ENCODE assay signal across 8 cellular contexts in the genomic region with DNA sequence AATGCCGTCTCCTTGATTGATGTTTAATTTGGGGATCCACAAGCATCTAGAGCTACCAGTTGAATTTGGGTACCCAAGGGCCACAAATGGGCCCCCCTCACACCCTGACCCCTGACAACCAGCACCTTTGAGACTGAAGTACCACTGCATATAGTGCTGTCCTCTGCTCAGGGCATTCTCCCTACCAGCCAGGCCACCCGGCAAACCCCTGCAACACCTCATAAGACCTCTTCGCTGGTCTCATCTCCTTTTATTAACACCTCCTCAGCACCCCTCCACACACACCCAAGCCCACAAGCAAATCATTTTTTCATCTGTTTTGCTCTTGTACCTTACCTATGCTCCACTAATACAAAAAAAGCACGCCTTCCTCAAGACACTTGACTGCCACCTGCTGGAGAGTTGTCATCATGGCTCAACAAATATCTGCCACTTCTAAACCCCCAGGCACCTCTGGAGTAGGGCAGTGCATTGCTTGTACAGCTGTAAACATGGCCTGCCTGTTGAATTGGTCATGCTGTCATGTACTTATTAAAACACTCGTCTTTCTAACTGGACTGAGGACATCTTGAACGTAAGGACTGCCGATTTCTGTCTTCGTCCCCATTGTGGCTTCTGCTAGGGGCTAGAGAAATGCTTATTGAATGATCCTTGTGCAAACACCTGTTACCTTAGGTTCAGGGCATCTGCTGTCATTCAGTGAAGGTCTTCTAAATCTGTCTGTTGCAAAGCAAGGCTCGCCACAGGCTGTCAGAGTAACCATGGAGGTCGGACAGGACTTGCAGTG.
DNase-seq lines count a peak whose midpoint lies in the region; ATAC-seq and TF ChIP-seq lines count a peak whose summit lies in the region.

No MANE protein-coding gene starts in this region.

- intact Hi-C loops in PC-3 (cut with micrococcal nuclease): loop anchor here (1.0 kb wide), 3 partner anchors 94 to 161 kb away; no protein-coding TSS in a partner anchor

- H3K36me3 ChIP-seq in BJ (ENCODE audit: control insufficient read depth, insufficient read depth, low read length) (no peaks in the 10 kb centered on the region), PC-3 (ENCODE audit: low read depth, low read length) (no peaks in the 10 kb centered on the region), thoracic aorta (no peaks in the 10 kb centered on the region)

- peak; percentile 79 for TF ChIP-seq CTCF in BJ (IDR thresholded peaks at IDR 0.05; ENCODE audit: insufficient read depth, low read depth, low read length)
- peak; percentile 89 for TF ChIP-seq CTCF in PC-3 (conservative IDR thresholded peaks at IDR 0.05; ENCODE audit: low read depth, low read length)
- peak; percentile 89 for TF ChIP-seq CTCF in fibroblast of pulmonary artery (IDR thresholded peaks at IDR 0.05; ENCODE audit: low read length, missing control alignments)
- peak; percentile 82 for TF ChIP-seq CTCF in thoracic aorta (IDR thresholded peaks at IDR 0.05)

- H4K20me1 ChIP-seq in PC-3 (ENCODE audit: low read length): no peaks in the 10 kb centered on the region

- no peak overlapping the region for H3K4me3 ChIP-seq in BJ (ENCODE audit: low read depth, low read length)
- no peak overlapping the region for H3K4me3 ChIP-seq in Jurkat, Clone E6-1 (ENCODE audit: low read length)
- H3K4me3 ChIP-seq in PC-3 (ENCODE audit: low read length): no peak overlapping the region
- H3K4me3 ChIP-seq in fibroblast of pulmonary artery (replicated peaks; ENCODE audit: low read depth, low read length): no peak overlapping the region
- H3K4me3 ChIP-seq in thoracic aorta: no peak overlapping the region

- CTCF ChIA-PET in BJ (lab: Yijun Ruan, JAX): interaction anchor here (0.6 to 5.4 kb wide), 30 partner anchors 9 to 891 kb away, joined by 3 to 95 read pairs (median 5); no protein-coding TSS in a partner anchor
- CTCF ChIA-PET in PC-3 (lab: Charles Lee): interaction anchor here (0.5 to 2.8 kb wide), 3 partner anchors 134 to 1406 kb away, joined by 3 to 14 read pairs (median 3); no protein-coding TSS in a partner anchor

- H3F3A ChIP-seq in PC-3 (ENCODE audit: low read length, unreplicated experiment): no peaks in the 10 kb centered on the region

- H3K4me1 Mint-ChIP-seq in activated T-cell treated with anti-CD3 and anti-CD28 coated beads, Interleukin-2, amount 50 U/mL, for 4 hours (ENCODE audit: low read depth): peaks cover 46% of the 10 kb centered on the region

- H3K9me2 ChIP-seq in PC-3 (replicated peaks; ENCODE audit: low read length): no peaks in the 10 kb centered on the region

- H3K4me3 Mint-ChIP-seq in activated T-cell treated with anti-CD3 and anti-CD28 coated beads, Interleukin-2, amount 50 U/mL, for 4 hours: no peak overlapping the region

- H3K27me3 Mint-ChIP-seq in activated T-cell treated with anti-CD3 and anti-CD28 coated beads, Interleukin-2, amount 50 U/mL, for 4 hours (ENCODE audit: low read depth): no peaks in the 10 kb centered on the region

- peak; percentile 65 for ATAC-seq in GM19395 (IDR thresholded peaks at IDR 0.05; ENCODE audit: unreplicated experiment)
- ATAC-seq in PC-3: peak; percentile 35
- ATAC-seq in activated T-cell treated with anti-CD3 and anti-CD28 coated beads, Interleukin-2, amount 50 U/mL, for 4 hours: peak; percentile 60 to 73
- peak; percentile 12 for ATAC-seq in thoracic aorta (ENCODE audit: insufficient number of reproducible peaks, low FRiP score, low read depth)

- DNase-seq in BJ (ENCODE audit: low read depth) (no peak), PC-3 (peak; percentile 88), fibroblast of pulmonary artery (ENCODE audit: low read depth) (peak; percentile 85), non-pigmented ciliary epithelial cell (ENCODE audit: low read depth) (peak; percentile 55), thoracic aorta (ENCODE audit: low spot score) (peak; percentile 33)
- peak; percentile 69 for DNase-seq in Jurkat, Clone E6-1 (ENCODE audit: low read depth, low spot score)
- peak; percentile 67 for DNase-seq in activated T-cell treated with anti-CD3 and anti-CD28 coated beads, Interleukin-2, amount 50 U/mL, for 4 hours

- no peaks in the 10 kb centered on the region for H3K79me2 ChIP-seq in PC-3 (ENCODE audit: low read length)

- no peak overlapping the region for H2AFZ ChIP-seq in PC-3 (ENCODE audit: low read length)

- H3K9me3 ChIP-seq in PC-3 (ENCODE audit: low read length): no peaks in the 10 kb centered on the region
- H3K9me3 ChIP-seq in thoracic aorta: no peaks in the 10 kb centered on the region

- H3K27ac ChIP-seq in PC-3 (ENCODE audit: low read length): no peak overlapping the region
- no peak overlapping the region for H3K27ac ChIP-seq in thoracic aorta

- H3K27me3 ChIP-seq in BJ (ENCODE audit: control insufficient read depth, insufficient read depth, low read length): no peaks in the 10 kb centered on the region
- H3K27me3 ChIP-seq in PC-3 (ENCODE audit: low read length): no peaks in the 10 kb centered on the region
- H3K27me3 ChIP-seq in thoracic aorta (replicated peaks; ENCODE audit: insufficient read depth): no peaks in the 10 kb centered on the region

- POLR2A ChIA-PET in BJ (lab: Charles Lee): no interaction called here
- POLR2A ChIA-PET in PC-3 (lab: Charles Lee; ENCODE audit: unreplicated experiment): no interaction called here

- H3K9me3 Mint-ChIP-seq in activated T-cell treated with anti-CD3 and anti-CD28 coated beads, Interleukin-2, amount 50 U/mL, for 4 hours: no peaks in the 10 kb centered on the region

- H3K36me3 Mint-ChIP-seq in activated T-cell treated with anti-CD3 and anti-CD28 coated beads, Interleukin-2, amount 50 U/mL, for 4 hours (ENCODE audit: insufficient read depth): peaks cover 7% of the 10 kb centered on the region

- no TSS peak for BruUV-seq in PC-3 (replicated peaks; lab: Mats Ljungman, UMichigan)

- H3K4me2 ChIP-seq in PC-3 (ENCODE audit: low read length): no peak overlapping the region

- H3K4me1 ChIP-seq in PC-3 (ENCODE audit: insufficient read depth, low read length): peaks cover 15% of the 10 kb centered on the region
- H3K4me1 ChIP-seq in thoracic aorta (ENCODE audit: control insufficient read depth in 1 of 2, low read depth in 2 of 2): peaks cover 0 to 10% of the 10 kb centered on the region in 2 donors

- H3K9ac ChIP-seq in PC-3 (ENCODE audit: low read length): no peak overlapping the region

Comparison
In these comparisons a context has a peak if more than half of its experiments do, and no peak if none do; other contexts are left out.
1. ATAC-seq: peak in every context shown above with its lines; median percentile 66 in activated T-cell treated with anti-CD3 and anti-CD28 coated beads, Interleukin-2, amount 50 U/mL, for 4 hours; 65 in GM19395; 35 in PC-3; 12 in thoracic aorta.